ENCODE assay signal across 28 cellular contexts in the genomic region with DNA sequence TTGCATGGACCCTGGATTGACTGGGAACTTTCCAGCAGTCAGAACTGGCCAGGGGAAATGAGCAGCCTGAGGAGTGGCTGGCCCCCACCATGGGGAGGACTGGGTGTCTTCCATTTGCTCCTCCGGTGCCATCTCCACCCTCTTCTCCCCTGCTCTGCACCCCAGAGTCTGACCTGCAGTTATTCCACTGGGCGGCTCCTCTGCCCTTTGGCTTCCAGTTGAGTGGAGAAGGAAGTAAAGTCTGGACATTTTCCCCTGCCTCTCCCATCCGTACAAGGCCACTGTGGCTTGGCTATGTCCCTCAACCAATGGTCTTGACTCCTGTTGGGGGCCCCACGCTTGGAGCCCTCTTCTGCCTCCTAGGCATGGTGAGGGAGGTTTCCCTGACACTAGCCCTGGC.
"Had no signal": no experiment of that assay in that cellular context is flagged by ENCODE, and none has a peak within 500 bp of the region (broad histone marks: within the 10 kb centered on the region; RNA-seq: fewer than 3 reads in every experiment).

No MANE protein-coding gene starts in this region.

- ATAC-seq: activated CD4-positive, CD25-positive, alpha-beta regulatory T cell treated with anti-CD3 and anti-CD28 coated beads, Interleukin-2, amount 50 U/mL, for 24 hours; activated T-cell treated with anti-CD3 and anti-CD28 coated beads, Interleukin-2, amount 50 U/mL, for 4 hours; activated T-helper 17 cell treated with anti-CD3 and anti-CD28 coated beads, Interleukin-2, amount 50 U/mL, for 72 hours; right lobe of liver; stimulated activated naive CD8-positive, alpha-beta T cell treated with anti-CD3 and anti-CD28 coated beads, Interleukin-15, amount 100 ng/mL, for 72 hours; upper lobe of right lung had no signal

- H3K36me3 ChIP-seq: colonic mucosa, ovary, right lobe of liver, thyroid gland, upper lobe of right lung had no signal

- FAIRE-seq: bronchial epithelial cell, kidney, TTC549 had no signal

- H3K27ac ChIP-seq: colonic mucosa, right lobe of liver, thyroid gland, upper lobe of right lung, VCaP had no signal

- H3K4me3 ChIP-seq: colonic mucosa, ovary, right lobe of liver, thyroid gland, upper lobe of right lung had no signal

- H3K27ac Mint-ChIP-seq: activated CD4-positive, alpha-beta memory T cell treated with anti-CD3 and anti-CD28 coated beads for 36 hours; activated naive CD8-positive, alpha-beta T cell; progenitor cell of endocrine pancreas had no signal

- H3K4me3 Mint-ChIP-seq: activated CD4-positive, alpha-beta memory T cell treated with anti-CD3 and anti-CD28 coated beads for 36 hours; activated naive CD8-positive, alpha-beta T cell; activated T-cell treated with anti-CD3 and anti-CD28 coated beads, Interleukin-2, amount 50 U/mL, for 4 hours; activated T-helper 17 cell treated with anti-CD3 and anti-CD28 coated beads, Interleukin-2, amount 50 U/mL, for 72 hours; immature natural killer cell; nephron; stimulated activated naive CD8-positive, alpha-beta T cell treated with anti-CD3 and anti-CD28 coated beads, Interleukin-15, amount 100 ng/mL, for 72 hours had no signal

- H3K27me3 Mint-ChIP-seq: activated CD4-positive, alpha-beta memory T cell treated with anti-CD3 and anti-CD28 coated beads for 36 hours; activated naive CD8-positive, alpha-beta T cell; activated T-helper 17 cell treated with anti-CD3 and anti-CD28 coated beads, Interleukin-2, amount 50 U/mL, for 72 hours; progenitor cell of endocrine pancreas; stimulated activated naive CD8-positive, alpha-beta T cell treated with anti-CD3 and anti-CD28 coated beads, Interleukin-15, amount 100 ng/mL, for 72 hours had no signal

- H3K9me3 ChIP-seq: colonic mucosa, ovary, right lobe of liver, thyroid gland, upper lobe of right lung had no signal

- H3K9me3 Mint-ChIP-seq: activated CD4-positive, alpha-beta memory T cell treated with anti-CD3 and anti-CD28 coated beads for 36 hours; activated T-cell treated with anti-CD3 and anti-CD28 coated beads, Interleukin-2, amount 50 U/mL, for 4 hours; immature natural killer cell; nephron; stimulated activated naive CD8-positive, alpha-beta T cell treated with anti-CD3 and anti-CD28 coated beads, Interleukin-15, amount 100 ng/mL, for 72 hours had no signal

- DNase-seq: activated CD4-positive, alpha-beta memory T cell treated with anti-CD3 and anti-CD28 coated beads for 36 hours; activated CD4-positive, alpha-beta T cell treated with anti-CD3 and anti-CD28 coated beads for 48 hours; activated CD8-positive, alpha-beta memory T cell treated with anti-CD3 and anti-CD28 coated beads, Interleukin-2, amount 50 U/mL, for 4 hours; activated T-cell treated with anti-CD3 and anti-CD28 coated beads, Interleukin-2, amount 50 U/mL, for 4 hours; anterior cingulate cortex; colonic mucosa; effector CD8-positive, alpha-beta T cell; head of caudate nucleus; hippocampal formation; immature natural killer cell; kidney; ovary; right lobe of liver; stimulated activated CD4-positive, alpha-beta T cell treated with anti-CD3 and anti-CD28 coated beads, Interleukin-12 subunit alpha, Interleukin-12 subunit beta, amount 100 ng/mL, for 4 hours; stimulated activated CD4-positive, alpha-beta T cell treated with anti-CD3 and anti-CD28 coated beads, Interleukin-4, amount 100 ng/mL, for 1 hour; stimulated activated naive CD8-positive, alpha-beta T cell treated with anti-CD3 and anti-CD28 coated beads, Interleukin-15, amount 100 ng/mL, for 72 hours; substantia nigra; T-helper 9 cell; thyroid gland; upper lobe of right lung had no signal

- H3K27me3 ChIP-seq: colonic mucosa, ovary, right lobe of liver, thyroid gland, upper lobe of right lung had no signal
